ENCODE assay signal across 1 cellular context in the genomic region with DNA sequence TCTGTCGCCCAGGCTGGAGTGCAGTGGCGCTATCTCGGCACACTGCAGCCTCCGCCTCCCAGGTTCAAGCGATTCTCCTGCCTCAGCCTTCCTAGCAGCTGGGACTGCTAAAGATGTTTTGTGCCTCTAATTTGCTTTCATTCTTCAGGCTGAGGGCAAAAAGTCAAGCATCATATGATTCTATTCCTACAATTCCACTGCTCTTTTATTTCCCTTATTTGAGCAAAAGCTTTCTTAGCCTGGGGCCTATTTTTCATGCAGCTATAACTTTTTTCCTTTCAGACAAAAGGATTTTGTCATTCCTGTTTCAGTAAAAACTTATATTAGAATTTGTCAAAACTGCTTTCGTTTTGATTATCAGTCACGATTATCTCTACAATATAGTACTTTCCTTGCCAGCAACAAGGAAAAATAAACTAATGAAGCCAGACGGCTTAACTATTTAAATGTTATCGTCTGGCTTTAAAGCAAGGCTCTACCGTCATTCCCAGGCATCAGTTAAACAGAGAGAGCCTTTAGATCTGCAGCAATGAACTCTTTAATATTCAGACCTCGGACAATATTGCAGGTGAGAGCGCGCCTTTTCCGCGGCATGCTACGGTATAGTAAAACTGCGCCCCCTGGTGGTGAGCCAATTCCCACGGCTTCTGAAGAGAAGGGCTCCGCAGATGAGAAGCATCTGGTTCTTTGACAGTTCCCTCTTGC.
TF ChIP-seq lines count a peak whose summit lies in the region.

No MANE protein-coding gene starts in this region.

TF ChIP-seq in HepG2, 621 proteins besides CTCF, POLR2A, EP300 and RAD21 (continued from another document and continues in another):
- TF ChIP-seq, protein P1, sequence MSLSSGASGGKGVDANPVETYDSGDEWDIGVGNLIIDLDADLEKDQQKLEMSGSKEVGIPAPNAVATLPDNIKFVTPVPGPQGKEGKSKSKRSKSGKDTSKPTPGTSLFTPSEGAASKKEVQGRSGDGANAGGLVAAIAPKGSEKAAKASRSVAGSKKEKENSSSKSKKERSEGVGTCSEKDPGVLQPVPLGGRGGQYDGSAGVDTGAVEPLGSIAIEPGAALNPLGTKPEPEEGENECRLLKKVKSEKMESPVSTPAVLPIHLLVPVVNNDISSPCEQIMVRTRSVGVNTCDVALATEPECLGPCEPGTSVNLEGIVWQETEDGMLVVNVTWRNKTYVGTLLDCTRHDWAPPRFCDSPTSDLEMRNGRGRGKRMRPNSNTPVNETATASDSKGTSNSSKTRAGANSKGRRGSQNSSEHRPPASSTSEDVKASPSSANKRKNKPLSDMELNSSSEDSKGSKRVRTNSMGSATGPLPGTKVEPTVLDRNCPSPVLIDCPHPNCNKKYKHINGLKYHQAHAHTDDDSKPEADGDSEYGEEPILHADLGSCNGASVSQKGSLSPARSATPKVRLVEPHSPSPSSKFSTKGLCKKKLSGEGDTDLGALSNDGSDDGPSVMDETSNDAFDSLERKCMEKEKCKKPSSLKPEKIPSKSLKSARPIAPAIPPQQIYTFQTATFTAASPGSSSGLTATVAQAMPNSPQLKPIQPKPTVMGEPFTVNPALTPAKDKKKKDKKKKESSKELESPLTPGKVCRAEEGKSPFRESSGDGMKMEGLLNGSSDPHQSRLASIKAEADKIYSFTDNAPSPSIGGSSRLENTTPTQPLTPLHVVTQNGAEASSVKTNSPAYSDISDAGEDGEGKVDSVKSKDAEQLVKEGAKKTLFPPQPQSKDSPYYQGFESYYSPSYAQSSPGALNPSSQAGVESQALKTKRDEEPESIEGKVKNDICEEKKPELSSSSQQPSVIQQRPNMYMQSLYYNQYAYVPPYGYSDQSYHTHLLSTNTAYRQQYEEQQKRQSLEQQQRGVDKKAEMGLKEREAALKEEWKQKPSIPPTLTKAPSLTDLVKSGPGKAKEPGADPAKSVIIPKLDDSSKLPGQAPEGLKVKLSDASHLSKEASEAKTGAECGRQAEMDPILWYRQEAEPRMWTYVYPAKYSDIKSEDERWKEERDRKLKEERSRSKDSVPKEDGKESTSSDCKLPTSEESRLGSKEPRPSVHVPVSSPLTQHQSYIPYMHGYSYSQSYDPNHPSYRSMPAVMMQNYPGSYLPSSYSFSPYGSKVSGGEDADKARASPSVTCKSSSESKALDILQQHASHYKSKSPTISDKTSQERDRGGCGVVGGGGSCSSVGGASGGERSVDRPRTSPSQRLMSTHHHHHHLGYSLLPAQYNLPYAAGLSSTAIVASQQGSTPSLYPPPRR (CRISPR knock-in tag; IDR thresholded peaks at IDR 0.05; ENCODE audit: borderline replicate concordance), result no peak
- TF ChIP-seq, protein P2, sequence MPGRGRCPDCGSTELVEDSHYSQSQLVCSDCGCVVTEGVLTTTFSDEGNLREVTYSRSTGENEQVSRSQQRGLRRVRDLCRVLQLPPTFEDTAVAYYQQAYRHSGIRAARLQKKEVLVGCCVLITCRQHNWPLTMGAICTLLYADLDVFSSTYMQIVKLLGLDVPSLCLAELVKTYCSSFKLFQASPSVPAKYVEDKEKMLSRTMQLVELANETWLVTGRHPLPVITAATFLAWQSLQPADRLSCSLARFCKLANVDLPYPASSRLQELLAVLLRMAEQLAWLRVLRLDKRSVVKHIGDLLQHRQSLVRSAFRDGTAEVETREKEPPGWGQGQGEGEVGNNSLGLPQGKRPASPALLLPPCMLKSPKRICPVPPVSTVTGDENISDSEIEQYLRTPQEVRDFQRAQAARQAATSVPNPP (CRISPR knock-in tag; IDR thresholded peaks at IDR 0.05), result no peak
- TF ChIP-seq SNAI1 (CRISPR knock-in tag; IDR thresholded peaks at IDR 0.05; ENCODE audit: borderline replicate concordance) (no peak), TARDBP (CRISPR knock-in tag; IDR thresholded peaks at IDR 0.05) (no peak), ZNF331 (CRISPR knock-in tag; IDR thresholded peaks at IDR 0.05) (0 out of 2 replicates have a peak, but pooled peaks have one; percentile 40), GATAD1 (CRISPR knock-in tag; IDR thresholded peaks at IDR 0.05) (0 out of 2 replicates have a peak, but pooled peaks have one; percentile 34), ZNF205 (CRISPR knock-in tag; IDR thresholded peaks at IDR 0.05) (peak; percentile 59; the same call in 1 of the 2 replicates), TGIF2 (CRISPR knock-in tag; IDR thresholded peaks at IDR 0.05) (no peak), EED (CRISPR knock-in tag; IDR thresholded peaks at IDR 0.05) (no peak), SAFB2 (CRISPR knock-in tag; IDR thresholded peaks at IDR 0.05; ENCODE audit: borderline replicate concordance, low read depth) (no peak), KMT2B (CRISPR knock-in tag; IDR thresholded peaks at IDR 0.05) (peak; percentile 56), MIXL1 (CRISPR knock-in tag; IDR thresholded peaks at IDR 0.05) (0 out of 2 replicates have a peak, but pooled peaks have one; percentile 50), ZSCAN29 (CRISPR knock-in tag; conservative IDR thresholded peaks at IDR 0.05) (no peak), RBM22 (optimal IDR thresholded peaks at IDR 0.05; ENCODE audit: low read length) (no peak), SAP130 (CRISPR knock-in tag; IDR thresholded peaks at IDR 0.05; ENCODE audit: low read depth) (peak; percentile 49), ELF3 (CRISPR knock-in tag; IDR thresholded peaks at IDR 0.05) (no peak), PLRG1 (conservative IDR thresholded peaks at IDR 0.05) (no peak), SOX6 (IDR thresholded peaks at IDR 0.05) (no peak), SOX6 (CRISPR knock-in tag; IDR thresholded peaks at IDR 0.05) (no peak), ZNF768 (CRISPR knock-in tag; IDR thresholded peaks at IDR 0.05) (no peak), ELF1 (CRISPR knock-in tag; IDR thresholded peaks at IDR 0.05) (no peak), JDP2 (CRISPR knock-in tag; IDR thresholded peaks at IDR 0.05; ENCODE audit: borderline replicate concordance) (no peak), SMC3 (IDR thresholded peaks at IDR 0.05; ENCODE audit: low read length) (peak; percentile 89), MATR3 (CRISPR knock-in tag; IDR thresholded peaks at IDR 0.05) (no peak), HMG20B (CRISPR knock-in tag; conservative IDR thresholded peaks at IDR 0.05) (no peak), HDAC2 (CRISPR knock-in tag; IDR thresholded peaks at IDR 0.05) (peak; percentile 30; the same call in 1 of the 2 replicates), ZNF605 (CRISPR knock-in tag; IDR thresholded peaks at IDR 0.05) (no peak), ARNTL (CRISPR knock-in tag; IDR thresholded peaks at IDR 0.05) (no peak), ZNF44 (CRISPR knock-in tag; IDR thresholded peaks at IDR 0.05) (no peak), ZNF235 (CRISPR knock-in tag; IDR thresholded peaks at IDR 0.05; ENCODE audit: borderline replicate concordance) (no peak), NKX3-1 (CRISPR knock-in tag; IDR thresholded peaks at IDR 0.05) (no peak)
- TF ChIP-seq, protein P3, sequence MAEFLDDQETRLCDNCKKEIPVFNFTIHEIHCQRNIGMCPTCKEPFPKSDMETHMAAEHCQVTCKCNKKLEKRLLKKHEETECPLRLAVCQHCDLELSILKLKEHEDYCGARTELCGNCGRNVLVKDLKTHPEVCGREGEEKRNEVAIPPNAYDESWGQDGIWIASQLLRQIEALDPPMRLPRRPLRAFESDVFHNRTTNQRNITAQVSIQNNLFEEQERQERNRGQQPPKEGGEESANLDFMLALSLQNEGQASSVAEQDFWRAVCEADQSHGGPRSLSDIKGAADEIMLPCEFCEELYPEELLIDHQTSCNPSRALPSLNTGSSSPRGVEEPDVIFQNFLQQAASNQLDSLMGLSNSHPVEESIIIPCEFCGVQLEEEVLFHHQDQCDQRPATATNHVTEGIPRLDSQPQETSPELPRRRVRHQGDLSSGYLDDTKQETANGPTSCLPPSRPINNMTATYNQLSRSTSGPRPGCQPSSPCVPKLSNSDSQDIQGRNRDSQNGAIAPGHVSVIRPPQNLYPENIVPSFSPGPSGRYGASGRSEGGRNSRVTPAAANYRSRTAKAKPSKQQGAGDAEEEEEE (CRISPR knock-in tag; IDR thresholded peaks at IDR 0.05; ENCODE audit: borderline replicate concordance), result no peak
- TF ChIP-seq, protein P4, sequence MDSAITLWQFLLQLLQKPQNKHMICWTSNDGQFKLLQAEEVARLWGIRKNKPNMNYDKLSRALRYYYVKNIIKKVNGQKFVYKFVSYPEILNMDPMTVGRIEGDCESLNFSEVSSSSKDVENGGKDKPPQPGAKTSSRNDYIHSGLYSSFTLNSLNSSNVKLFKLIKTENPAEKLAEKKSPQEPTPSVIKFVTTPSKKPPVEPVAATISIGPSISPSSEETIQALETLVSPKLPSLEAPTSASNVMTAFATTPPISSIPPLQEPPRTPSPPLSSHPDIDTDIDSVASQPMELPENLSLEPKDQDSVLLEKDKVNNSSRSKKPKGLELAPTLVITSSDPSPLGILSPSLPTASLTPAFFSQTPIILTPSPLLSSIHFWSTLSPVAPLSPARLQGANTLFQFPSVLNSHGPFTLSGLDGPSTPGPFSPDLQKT (CRISPR knock-in tag; IDR thresholded peaks at IDR 0.05; ENCODE audit: borderline replicate concordance), result no peak
- TF ChIP-seq, protein P5, sequence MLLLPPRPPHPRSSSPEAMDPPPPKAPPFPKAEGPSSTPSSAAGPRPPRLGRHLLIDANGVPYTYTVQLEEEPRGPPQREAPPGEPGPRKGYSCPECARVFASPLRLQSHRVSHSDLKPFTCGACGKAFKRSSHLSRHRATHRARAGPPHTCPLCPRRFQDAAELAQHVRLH (CRISPR knock-in tag; IDR thresholded peaks at IDR 0.05; ENCODE audit: borderline replicate concordance, low read depth), result 0 out of 2 replicates have a peak, but pooled peaks have one; percentile 52
- TF ChIP-seq, protein P6, sequence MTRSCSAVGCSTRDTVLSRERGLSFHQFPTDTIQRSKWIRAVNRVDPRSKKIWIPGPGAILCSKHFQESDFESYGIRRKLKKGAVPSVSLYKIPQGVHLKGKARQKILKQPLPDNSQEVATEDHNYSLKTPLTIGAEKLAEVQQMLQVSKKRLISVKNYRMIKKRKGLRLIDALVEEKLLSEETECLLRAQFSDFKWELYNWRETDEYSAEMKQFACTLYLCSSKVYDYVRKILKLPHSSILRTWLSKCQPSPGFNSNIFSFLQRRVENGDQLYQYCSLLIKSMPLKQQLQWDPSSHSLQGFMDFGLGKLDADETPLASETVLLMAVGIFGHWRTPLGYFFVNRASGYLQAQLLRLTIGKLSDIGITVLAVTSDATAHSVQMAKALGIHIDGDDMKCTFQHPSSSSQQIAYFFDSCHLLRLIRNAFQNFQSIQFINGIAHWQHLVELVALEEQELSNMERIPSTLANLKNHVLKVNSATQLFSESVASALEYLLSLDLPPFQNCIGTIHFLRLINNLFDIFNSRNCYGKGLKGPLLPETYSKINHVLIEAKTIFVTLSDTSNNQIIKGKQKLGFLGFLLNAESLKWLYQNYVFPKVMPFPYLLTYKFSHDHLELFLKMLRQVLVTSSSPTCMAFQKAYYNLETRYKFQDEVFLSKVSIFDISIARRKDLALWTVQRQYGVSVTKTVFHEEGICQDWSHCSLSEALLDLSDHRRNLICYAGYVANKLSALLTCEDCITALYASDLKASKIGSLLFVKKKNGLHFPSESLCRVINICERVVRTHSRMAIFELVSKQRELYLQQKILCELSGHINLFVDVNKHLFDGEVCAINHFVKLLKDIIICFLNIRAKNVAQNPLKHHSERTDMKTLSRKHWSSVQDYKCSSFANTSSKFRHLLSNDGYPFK (CRISPR knock-in tag; IDR thresholded peaks at IDR 0.05; ENCODE audit: borderline replicate concordance), result no peak
- TF ChIP-seq, protein P7, sequence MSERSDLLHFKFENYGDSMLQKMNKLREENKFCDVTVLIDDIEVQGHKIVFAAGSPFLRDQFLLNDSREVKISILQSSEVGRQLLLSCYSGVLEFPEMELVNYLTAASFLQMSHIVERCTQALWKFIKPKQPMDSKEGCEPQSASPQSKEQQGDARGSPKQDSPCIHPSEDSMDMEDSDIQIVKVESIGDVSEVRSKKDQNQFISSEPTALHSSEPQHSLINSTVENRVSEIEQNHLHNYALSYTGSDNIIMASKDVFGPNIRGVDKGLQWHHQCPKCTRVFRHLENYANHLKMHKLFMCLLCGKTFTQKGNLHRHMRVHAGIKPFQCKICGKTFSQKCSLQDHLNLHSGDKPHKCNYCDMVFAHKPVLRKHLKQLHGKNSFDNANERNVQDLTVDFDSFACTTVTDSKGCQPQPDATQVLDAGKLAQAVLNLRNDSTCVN (CRISPR knock-in tag; IDR thresholded peaks at IDR 0.05; ENCODE audit: borderline replicate concordance), result no peak
- TF ChIP-seq, protein P8, sequence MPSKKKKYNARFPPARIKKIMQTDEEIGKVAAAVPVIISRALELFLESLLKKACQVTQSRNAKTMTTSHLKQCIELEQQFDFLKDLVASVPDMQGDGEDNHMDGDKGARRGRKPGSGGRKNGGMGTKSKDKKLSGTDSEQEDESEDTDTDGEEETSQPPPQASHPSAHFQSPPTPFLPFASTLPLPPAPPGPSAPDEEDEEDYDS (CRISPR knock-in tag; IDR thresholded peaks at IDR 0.05), result no peak
- TF ChIP-seq, protein P9, sequence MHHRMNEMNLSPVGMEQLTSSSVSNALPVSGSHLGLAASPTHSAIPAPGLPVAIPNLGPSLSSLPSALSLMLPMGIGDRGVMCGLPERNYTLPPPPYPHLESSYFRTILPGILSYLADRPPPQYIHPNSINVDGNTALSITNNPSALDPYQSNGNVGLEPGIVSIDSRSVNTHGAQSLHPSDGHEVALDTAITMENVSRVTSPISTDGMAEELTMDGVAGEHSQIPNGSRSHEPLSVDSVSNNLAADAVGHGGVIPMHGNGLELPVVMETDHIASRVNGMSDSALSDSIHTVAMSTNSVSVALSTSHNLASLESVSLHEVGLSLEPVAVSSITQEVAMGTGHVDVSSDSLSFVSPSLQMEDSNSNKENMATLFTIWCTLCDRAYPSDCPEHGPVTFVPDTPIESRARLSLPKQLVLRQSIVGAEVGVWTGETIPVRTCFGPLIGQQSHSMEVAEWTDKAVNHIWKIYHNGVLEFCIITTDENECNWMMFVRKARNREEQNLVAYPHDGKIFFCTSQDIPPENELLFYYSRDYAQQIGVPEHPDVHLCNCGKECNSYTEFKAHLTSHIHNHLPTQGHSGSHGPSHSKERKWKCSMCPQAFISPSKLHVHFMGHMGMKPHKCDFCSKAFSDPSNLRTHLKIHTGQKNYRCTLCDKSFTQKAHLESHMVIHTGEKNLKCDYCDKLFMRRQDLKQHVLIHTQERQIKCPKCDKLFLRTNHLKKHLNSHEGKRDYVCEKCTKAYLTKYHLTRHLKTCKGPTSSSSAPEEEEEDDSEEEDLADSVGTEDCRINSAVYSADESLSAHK (CRISPR knock-in tag; IDR thresholded peaks at IDR 0.05; ENCODE audit: borderline replicate concordance), result no peak
- TF ChIP-seq, protein P10, sequence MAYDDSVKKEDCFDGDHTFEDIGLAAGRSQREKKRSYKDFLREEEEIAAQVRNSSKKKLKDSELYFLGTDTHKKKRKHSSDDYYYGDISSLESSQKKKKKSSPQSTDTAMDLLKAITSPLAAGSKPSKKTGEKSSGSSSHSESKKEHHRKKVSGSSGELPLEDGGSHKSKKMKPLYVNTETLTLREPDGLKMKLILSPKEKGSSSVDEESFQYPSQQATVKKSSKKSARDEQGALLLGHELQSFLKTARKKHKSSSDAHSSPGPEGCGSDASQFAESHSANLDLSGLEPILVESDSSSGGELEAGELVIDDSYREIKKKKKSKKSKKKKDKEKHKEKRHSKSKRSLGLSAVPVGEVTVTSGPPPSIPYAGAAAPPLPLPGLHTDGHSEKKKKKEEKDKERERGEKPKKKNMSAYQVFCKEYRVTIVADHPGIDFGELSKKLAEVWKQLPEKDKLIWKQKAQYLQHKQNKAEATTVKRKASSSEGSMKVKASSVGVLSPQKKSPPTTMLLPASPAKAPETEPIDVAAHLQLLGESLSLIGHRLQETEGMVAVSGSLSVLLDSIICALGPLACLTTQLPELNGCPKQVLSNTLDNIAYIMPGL (CRISPR knock-in tag; IDR thresholded peaks at IDR 0.05; ENCODE audit: borderline replicate concordance in 1 of 2, low read depth in 1 of 2), result peak in 1 of 2 experiments; percentile 51; a peak in 1 of 4 replicates
- TF ChIP-seq, protein P11, sequence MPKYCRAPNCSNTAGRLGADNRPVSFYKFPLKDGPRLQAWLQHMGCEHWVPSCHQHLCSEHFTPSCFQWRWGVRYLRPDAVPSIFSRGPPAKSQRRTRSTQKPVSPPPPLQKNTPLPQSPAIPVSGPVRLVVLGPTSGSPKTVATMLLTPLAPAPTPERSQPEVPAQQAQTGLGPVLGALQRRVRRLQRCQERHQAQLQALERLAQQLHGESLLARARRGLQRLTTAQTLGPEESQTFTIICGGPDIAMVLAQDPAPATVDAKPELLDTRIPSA (CRISPR knock-in tag; IDR thresholded peaks at IDR 0.05; ENCODE audit: borderline replicate concordance), result no peak
